In genomic region chr3:143070977-143071551, GRCh38 we compare ENCODE assay signal across 12 cellular contexts. TPM values are rescaled to one million over a fixed set of nuclear protein-coding genes. Genes with fewer than 3 reads are reported as not detected.
DNase-seq lines count a peak whose midpoint lies in the region; ATAC-seq and TF ChIP-seq lines count a peak whose summit lies in the region.
"Had no signal": no experiment of that assay in that cellular context is flagged by ENCODE, and none has a peak within 500 bp of the region (broad histone marks: within the 10 kb centered on the region; RNA-seq: fewer than 3 reads in every experiment).

No MANE protein-coding gene starts in this region.

- WGBS in H9 (ENCODE audit: extremely low coverage, insufficient read length, low lambda C conversion rate) = no CpG with 5 or more reads among the region's 3 CpGs
- WGBS in heart left ventricle, 4 donors = 64 to 84% (median 74%) methylated on average over 3 of the region's 3 CpGs

- H4K20me1 ChIP-seq in H9 (ENCODE audit: control insufficient read depth, insufficient read depth, insufficient read length) = no peaks in the 10 kb centered on the region

- no peak overlapping the region for H3K4me3 ChIP-seq in fibroblast of the aortic adventitia (ENCODE audit: low read depth, low read length)
- H3K4me3 ChIP-seq in heart left ventricle = no peak overlapping the region
- H3K4me3 ChIP-seq: skin epidermis had no signal

- H3K9ac ChIP-seq in H9 (ENCODE audit: extremely low read depth, insufficient read length, low read length) = no peak overlapping the region

- no peak overlapping the region for H4K91ac ChIP-seq in H9 (ENCODE audit: insufficient read length, low read depth, low read length)

- H3T11ph ChIP-seq in H9 (ENCODE audit: low read length) = no peak overlapping the region

- no peak overlapping the region for H2BK120ac ChIP-seq in H9 (ENCODE audit: low read depth, low read length, poor library complexity, severe bottlenecking)

- H3K56ac ChIP-seq in H9 (ENCODE audit: insufficient read length, low read depth, low read length) = no peak overlapping the region

- H3K36me3 ChIP-seq in heart left ventricle = no peaks in the 10 kb centered on the region

- no peak overlapping the region for H2BK20ac ChIP-seq in H9 (ENCODE audit: low read depth, low read length, poor library complexity, severe bottlenecking)

- no peak overlapping the region for H2BK12ac ChIP-seq in H9 (ENCODE audit: insufficient read length, low read depth, low read length)

- no peaks in the 10 kb centered on the region for H3K9me3 ChIP-seq in H9 (ENCODE audit: control insufficient read depth, low read depth, low read length)
- H3K9me3 ChIP-seq in heart left ventricle = no peaks in the 10 kb centered on the region

- H2AFZ ChIP-seq in H9 (ENCODE audit: low read length) = no peak overlapping the region

- no peak overlapping the region for H2AK5ac ChIP-seq in H9 (ENCODE audit: insufficient read length, low read length)

- H4K5ac ChIP-seq in H9 (ENCODE audit: insufficient read length, low read depth, low read length) = no peak overlapping the region

- ATAC-seq in SK-N-SH treated with all-trans-retinoic acid at 6 μM for 48 hours (peak; percentile 70), heart left ventricle (no peak)

- H2BK15ac ChIP-seq in H9 (ENCODE audit: low read depth, low read length) = no peak overlapping the region

- H3K27ac ChIP-seq in H9 (ENCODE audit: insufficient read length, low read depth, low read length) = no peak overlapping the region
- H3K27ac ChIP-seq in heart left ventricle = no peak overlapping the region

- no peaks in the 10 kb centered on the region for H3K23me2 ChIP-seq in H9 (ENCODE audit: insufficient read length, low read depth, low read length, poor library complexity, severe bottlenecking)

- H2BK5ac ChIP-seq in H9 (ENCODE audit: insufficient read length, low read length) = no peak overlapping the region

- H3K36me3 Mint-ChIP-seq in H9 (ENCODE audit: insufficient read depth in 1 of 3, low read depth in 3 of 3) (peaks cover 0 to 5% (median 4%) of the 10 kb centered on the region in 3 experiments; a peak in 5 of 7 replicates), osteocyte (ENCODE audit: unreplicated experiment) (no peaks in the 10 kb centered on the region)
- H3K36me3 Mint-ChIP-seq in activated T-cell treated with anti-CD3 and anti-CD28 coated beads, Interleukin-2, amount 50 U/mL, for 24 hours (ENCODE audit: low read depth) = no peaks in the 10 kb centered on the region
- H3K36me3 Mint-ChIP-seq: activated naive CD8-positive, alpha-beta T cell had no signal

- H3K79me2 ChIP-seq in H9 (ENCODE audit: insufficient read depth, low read length) = no peaks in the 10 kb centered on the region

- no peak overlapping the region for H3K4ac ChIP-seq in H9 (ENCODE audit: low read depth, low read length)

- no peak for TF ChIP-seq CTCF in H9 (conservative IDR thresholded peaks at IDR 0.05)
- TF ChIP-seq CTCF in fibroblast of the aortic adventitia (IDR thresholded peaks at IDR 0.05; ENCODE audit: insufficient read depth, low read length) = no peak
- TF ChIP-seq CTCF in osteocyte (IDR thresholded peaks at IDR 0.05) = peak; percentile 26
- no peak for TF ChIP-seq CTCF in heart left ventricle (IDR thresholded peaks at IDR 0.05)

- H3K27ac Mint-ChIP-seq in H9 = peak overlapping the region in 2 of 3 experiments; percentile 74 to 81; a peak in 3 of 7 replicates
- H3K27ac Mint-ChIP-seq in osteocyte (ENCODE audit: unreplicated experiment) = peak overlapping the region; percentile 69
- H3K27ac Mint-ChIP-seq in activated T-cell treated with anti-CD3 and anti-CD28 coated beads, Interleukin-2, amount 50 U/mL, for 24 hours = no peak overlapping the region
- H3K27ac Mint-ChIP-seq: activated CD4-positive, alpha-beta T cell treated with anti-CD3 and anti-CD28 coated beads, Interleukin-2, amount 10 ng/mL, durations not matched to agents 7 days and 5 days; activated naive CD8-positive, alpha-beta T cell had no signal

- H3K9me3 Mint-ChIP-seq in H9 (peaks cover 3 to 5% of the 10 kb centered on the region in 2 experiments; a peak in 4 of 5 replicates), osteocyte (ENCODE audit: unreplicated experiment) (no peaks in the 10 kb centered on the region)
- no peaks in the 10 kb centered on the region for H3K9me3 Mint-ChIP-seq in activated T-cell treated with anti-CD3 and anti-CD28 coated beads, Interleukin-2, amount 50 U/mL, for 24 hours
- H3K9me3 Mint-ChIP-seq: activated CD4-positive, alpha-beta T cell treated with anti-CD3 and anti-CD28 coated beads, Interleukin-2, amount 10 ng/mL, durations not matched to agents 7 days and 5 days had no signal

- H3K27me3 ChIP-seq in H9 (ENCODE audit: insufficient read depth, low read length) (no peaks in the 10 kb centered on the region), heart left ventricle (no peaks in the 10 kb centered on the region)

- no peak overlapping the region for H3K14ac ChIP-seq in H9 (ENCODE audit: insufficient read depth, low read length)

- H3K4me3 Mint-ChIP-seq in H9 (no peak overlapping the region), osteocyte (ENCODE audit: unreplicated experiment) (no peak overlapping the region)
- H3K4me3 Mint-ChIP-seq in activated T-cell treated with anti-CD3 and anti-CD28 coated beads, Interleukin-2, amount 50 U/mL, for 24 hours = no peak overlapping the region
- H3K4me3 Mint-ChIP-seq: activated CD4-positive, alpha-beta T cell treated with anti-CD3 and anti-CD28 coated beads, Interleukin-2, amount 10 ng/mL, durations not matched to agents 7 days and 5 days; activated naive CD8-positive, alpha-beta T cell had no signal

- H3K4me1 Mint-ChIP-seq in H9 (peaks cover 32 to 38% of the 10 kb centered on the region in 2 experiments), osteocyte (ENCODE audit: unreplicated experiment) (peaks cover 19% of the 10 kb centered on the region)
- no peaks in the 10 kb centered on the region for H3K4me1 Mint-ChIP-seq in activated T-cell treated with anti-CD3 and anti-CD28 coated beads, Interleukin-2, amount 50 U/mL, for 24 hours (ENCODE audit: low read depth)
- H3K4me1 Mint-ChIP-seq: activated CD4-positive, alpha-beta T cell treated with anti-CD3 and anti-CD28 coated beads, Interleukin-2, amount 10 ng/mL, durations not matched to agents 7 days and 5 days had no signal

- H4K8ac ChIP-seq in H9 (replicated peaks; ENCODE audit: insufficient read length, low read depth, low read length) = no peak overlapping the region

- H3K4me1 ChIP-seq in H9 (ENCODE audit: insufficient read depth, low read length) (peaks cover 8% of the 10 kb centered on the region), heart left ventricle (no peaks in the 10 kb centered on the region)

- H3K79me1 ChIP-seq in H9 (ENCODE audit: insufficient read depth, low read depth, low read length, poor library complexity, severe bottlenecking) = no peaks in the 10 kb centered on the region

- no peak overlapping the region for H3K4me2 ChIP-seq in H9 (ENCODE audit: insufficient read depth, insufficient read length, low read length)

- no peak for TF ChIP-seq POLR2A in heart left ventricle (IDR thresholded peaks at IDR 0.05)

- DNase-seq in H9 = peak; percentile 81
- peak; percentile 57 for DNase-seq in fibroblast of the aortic adventitia (ENCODE audit: low read depth)
- no peak for DNase-seq in osteocyte (ENCODE audit: extremely low spot score, unreplicated experiment)
- DNase-seq in Ammon's horn (ENCODE audit: low spot score) = no peak
- no peak for DNase-seq in OCI-M1 (lab: John Stamatoyannopoulos, UW)
- no peak for DNase-seq in heart left ventricle
- no peak for DNase-seq in activated T-cell treated with anti-CD3 and anti-CD28 coated beads, Interleukin-2, amount 50 U/mL, for 24 hours
- DNase-seq: activated CD4-positive, alpha-beta T cell treated with anti-CD3 and anti-CD28 coated beads, Interleukin-2, amount 10 ng/mL, durations not matched to agents 7 days and 5 days; NCI-H2227 treated with DMSO at 0.1 percent for 48 hours had no signal

- no peak overlapping the region for H3K18ac ChIP-seq in H9 (ENCODE audit: insufficient read length, low read depth, low read length)

- H3K23ac ChIP-seq in H9 (ENCODE audit: insufficient read length, low read depth, low read length) = no peak overlapping the region

- H3K27me3 Mint-ChIP-seq in H9 (ENCODE audit: low read depth) (no peaks in the 10 kb centered on the region; the same call in none of the 2 replicates), osteocyte (ENCODE audit: unreplicated experiment) (no peaks in the 10 kb centered on the region)
- H3K27me3 Mint-ChIP-seq in activated T-cell treated with anti-CD3 and anti-CD28 coated beads, Interleukin-2, amount 50 U/mL, for 24 hours = no peaks in the 10 kb centered on the region

- intact Hi-C loops in heart left ventricle (cut with DNase I) = loop anchor here in 1 of 10 donors (10.0 kb wide), 1 partner anchor 574 kb away; no protein-coding TSS in a partner anchor

TF ChIP-seq in SK-N-SH treated with all-trans-retinoic acid at 6 μM for 48 hours, 23 proteins besides CTCF, POLR2A, EP300 and RAD21 (continues in another document):
- TF ChIP-seq OSR1 (CRISPR knock-in tag; IDR thresholded peaks at IDR 0.05) (no peak), ESRRG (CRISPR knock-in tag; IDR thresholded peaks at IDR 0.05) (no peak), ZFP30 (CRISPR knock-in tag; IDR thresholded peaks at IDR 0.05) (no peak), PPARA (CRISPR knock-in tag; IDR thresholded peaks at IDR 0.05; ENCODE audit: borderline replicate concordance) (no peak), BACH2 (CRISPR knock-in tag; IDR thresholded peaks at IDR 0.05; ENCODE audit: borderline replicate concordance) (no peak), CSDC2 (CRISPR knock-in tag; IDR thresholded peaks at IDR 0.05) (no peak), CSRNP3 (CRISPR knock-in tag; IDR thresholded peaks at IDR 0.05) (no peak), ZNF565 (CRISPR knock-in tag; conservative IDR thresholded peaks at IDR 0.05; ENCODE audit: low read depth) (no peak), ZNF8 (CRISPR knock-in tag; IDR thresholded peaks at IDR 0.05) (no peak), RARB (CRISPR knock-in tag; IDR thresholded peaks at IDR 0.05) (no peak)

RNA-seq across cellular contexts. Expression of gene CHST2, which starts 48.5 kb away (rescaled TPM):
- total RNA-seq in H9 (2021) (5.8 and 6.3 TPM in 2 replicates), fibroblast of the aortic adventitia (ENCODE audit: low replicate concordance) (5.0 and 14.4 TPM in 2 replicates), osteocyte (41.6 and 44.5 TPM in 2 replicates), heart left ventricle (1 to 10 TPM; 1.3 to 8.7 (median 2.4) TPM)
- 1 to 10 TPM in 1 of 2 donors, under 1 TPM in 1; 0.84 to 2.8 TPM for polyA plus RNA-seq in heart left ventricle

Comparison
In these comparisons a context has a peak if more than half of its experiments do, and no peak if none do; other contexts are left out.
1. DNase-seq: peak in H9 (single experiment) and fibroblast of the aortic adventitia (single experiment); none in osteocyte (single experiment), Ammon's horn (single experiment), OCI-M1 (single experiment), heart left ventricle (0 of 5) and activated T-cell treated with anti-CD3 and anti-CD28 coated beads, Interleukin-2, amount 50 U/mL, for 24 hours (single experiment).